Comparison of ENCODE assay signal across 17 cellular contexts in genomic region chr9:130262061-130262745, GRCh38. TPM values are rescaled to one million over a fixed set of nuclear protein-coding genes. Genes with fewer than 3 reads are reported as not detected.
"Had no signal": no experiment of that assay in that cellular context is flagged by ENCODE, and none has a peak within 500 bp of the region (broad histone marks: within the 10 kb centered on the region; RNA-seq: fewer than 3 reads in every experiment).

No MANE protein-coding gene starts in this region.

- H3K4me3 ChIP-seq: ascending aorta, gastrocnemius medialis, left ventricle myocardium inferior, neural progenitor cell, pancreas had no signal

- H3K4me1 Mint-ChIP-seq: activated CD8-positive, alpha-beta memory T cell treated with anti-CD3 and anti-CD28 coated beads, Interleukin-2, amount 10 ng/mL, durations not matched to agents 7 days and 5 days; stimulated activated memory B cell treated with anti-CD40 and anti-IgM and Interleukin-4, amounts not matched to agents 10 μg/mL and 1 μg/mL and 100 μg/mL, for 72 hours had no signal

- H3K27ac Mint-ChIP-seq: activated CD8-positive, alpha-beta memory T cell treated with anti-CD3 and anti-CD28 coated beads, Interleukin-2, amount 10 ng/mL, durations not matched to agents 7 days and 5 days; activated naive CD8-positive, alpha-beta T cell treated with anti-CD3 and anti-CD28 coated beads, Interleukin-2, amount 10 ng/mL, durations not matched to agents 7 days and 5 days; neural progenitor cell; stimulated activated memory B cell treated with anti-CD40 and anti-IgM and Interleukin-4, amounts not matched to agents 10 μg/mL and 1 μg/mL and 100 μg/mL, for 72 hours; T-helper 2 cell treated with Interferon-gamma antibody and Interleukin-4, amounts not matched to agents 5 μg/mL and 100 μg/mL, for 36 hours; type B pancreatic cell had no signal

- H3K36me3 Mint-ChIP-seq: activated CD8-positive, alpha-beta memory T cell treated with anti-CD3 and anti-CD28 coated beads, Interleukin-2, amount 10 ng/mL, durations not matched to agents 7 days and 5 days; activated naive CD8-positive, alpha-beta T cell treated with anti-CD3 and anti-CD28 coated beads, Interleukin-2, amount 10 ng/mL, durations not matched to agents 7 days and 5 days; neural progenitor cell; stimulated activated memory B cell treated with anti-CD40 and anti-IgM and Interleukin-4, amounts not matched to agents 10 μg/mL and 1 μg/mL and 100 μg/mL, for 72 hours had no signal

- DNase-seq: activated CD4-positive, alpha-beta T cell treated with anti-CD3 and anti-CD28 coated beads, Interleukin-2, amount 50 U/mL, for 4 hours; activated CD4-positive, CD25-positive, alpha-beta regulatory T cell treated with anti-CD3 and anti-CD28 coated beads, Interleukin-2, amount 50 U/mL, for 72 hours; activated CD8-positive, alpha-beta memory T cell treated with anti-CD3 and anti-CD28 coated beads, Interleukin-2, amount 10 ng/mL, durations not matched to agents 7 days and 5 days; activated naive CD8-positive, alpha-beta T cell treated with anti-CD3 and anti-CD28 coated beads, Interleukin-2, amount 10 ng/mL, durations not matched to agents 7 days and 5 days; activated T-cell treated with anti-CD3 and anti-CD28 coated beads, Interleukin-2, amount 50 U/mL, for 48 hours; gastrocnemius medialis; islet precursor cell; left ventricle myocardium inferior; pancreas; retina; small intestine; SW 1271 had no signal

- H3K9me3 Mint-ChIP-seq: activated naive CD8-positive, alpha-beta T cell treated with anti-CD3 and anti-CD28 coated beads, Interleukin-2, amount 10 ng/mL, durations not matched to agents 7 days and 5 days; neural progenitor cell; T-helper 2 cell treated with Interferon-gamma antibody and Interleukin-4, amounts not matched to agents 5 μg/mL and 100 μg/mL, for 36 hours; type B pancreatic cell had no signal

- H3K4me3 Mint-ChIP-seq: activated CD8-positive, alpha-beta memory T cell treated with anti-CD3 and anti-CD28 coated beads, Interleukin-2, amount 10 ng/mL, durations not matched to agents 7 days and 5 days; activated naive CD8-positive, alpha-beta T cell treated with anti-CD3 and anti-CD28 coated beads, Interleukin-2, amount 10 ng/mL, durations not matched to agents 7 days and 5 days; neural progenitor cell; stimulated activated memory B cell treated with anti-CD40 and anti-IgM and Interleukin-4, amounts not matched to agents 10 μg/mL and 1 μg/mL and 100 μg/mL, for 72 hours; T-helper 2 cell treated with Interferon-gamma antibody and Interleukin-4, amounts not matched to agents 5 μg/mL and 100 μg/mL, for 36 hours; type B pancreatic cell had no signal

RNA-seq across cellular contexts. Expression of gene HMCN2, which starts 3.4 kb away (rescaled TPM):
- total RNA-seq: activated CD8-positive, alpha-beta memory T cell treated with anti-CD3 and anti-CD28 coated beads, Interleukin-2, amount 10 ng/mL, durations not matched to agents 7 days and 5 days; activated naive CD8-positive, alpha-beta T cell treated with anti-CD3 and anti-CD28 coated beads, Interleukin-2, amount 10 ng/mL, durations not matched to agents 7 days and 5 days had no signal
